1 cellular context compared by ENCODE assay signal in genomic region chr6:43838276-43839036, GRCh38.
TF ChIP-seq lines count a peak whose summit lies in the region.

No MANE protein-coding gene starts in this region.

TF ChIP-seq in HepG2, 621 proteins besides CTCF, POLR2A, EP300 and RAD21 (continued from another document and continues in another):
- TF ChIP-seq ZFP36L2 (CRISPR knock-in tag; IDR thresholded peaks at IDR 0.05) (no peak), ZNF235 (CRISPR knock-in tag; IDR thresholded peaks at IDR 0.05; ENCODE audit: borderline replicate concordance) (peak; percentile 49; the same call in 1 of the 2 replicates), GFI1 (CRISPR knock-in tag; IDR thresholded peaks at IDR 0.05; ENCODE audit: borderline replicate concordance) (no peak), HOXA7 (CRISPR knock-in tag; IDR thresholded peaks at IDR 0.05) (no peak), ZNF704 (CRISPR knock-in tag; IDR thresholded peaks at IDR 0.05; ENCODE audit: borderline replicate concordance) (0 out of 2 replicates have a peak, but pooled peaks have one; percentile 34), NFE2 (CRISPR knock-in tag; IDR thresholded peaks at IDR 0.05) (no peak), JUND (CRISPR knock-in tag; IDR thresholded peaks at IDR 0.05) (peak; percentile 74; the same call in 1 of the 2 replicates), GABPA (IDR thresholded peaks at IDR 0.05; ENCODE audit: low read depth, low read length) (no peak), GABPA (CRISPR knock-in tag; IDR thresholded peaks at IDR 0.05; ENCODE audit: low read depth) (no peak), DPF2 (CRISPR knock-in tag; IDR thresholded peaks at IDR 0.05; ENCODE audit: borderline replicate concordance, low read depth) (no peak), ZNF350 (CRISPR knock-in tag; IDR thresholded peaks at IDR 0.05; ENCODE audit: borderline replicate concordance, low read depth) (peak; percentile 49), STAT6 (CRISPR knock-in tag; IDR thresholded peaks at IDR 0.05; ENCODE audit: borderline replicate concordance) (no peak), ZNF841 (CRISPR knock-in tag; IDR thresholded peaks at IDR 0.05; ENCODE audit: borderline replicate concordance) (no peak), RNF219 (CRISPR knock-in tag; IDR thresholded peaks at IDR 0.05) (no peak), ZKSCAN5 (CRISPR knock-in tag; IDR thresholded peaks at IDR 0.05) (no peak), ZNF142 (CRISPR knock-in tag; IDR thresholded peaks at IDR 0.05) (no peak; the same call in 1 of the 2 replicates), ZUFSP (CRISPR knock-in tag; IDR thresholded peaks at IDR 0.05; ENCODE audit: borderline replicate concordance) (no peak), HDAC1 (CRISPR knock-in tag; IDR thresholded peaks at IDR 0.05) (peak; percentile 83), HMG20A (CRISPR knock-in tag; IDR thresholded peaks at IDR 0.05; ENCODE audit: borderline replicate concordance) (peak; percentile 18; the same call in 1 of the 2 replicates), ZNF503 (CRISPR knock-in tag; IDR thresholded peaks at IDR 0.05) (peak; percentile 37; the same call in 1 of the 2 replicates), ZFY (CRISPR knock-in tag; IDR thresholded peaks at IDR 0.05) (peak; percentile 51; the same call in 1 of the 2 replicates), MTF1 (CRISPR knock-in tag; IDR thresholded peaks at IDR 0.05) (no peak), SRSF1 (optimal IDR thresholded peaks at IDR 0.05; ENCODE audit: low read depth, low read length) (no peak), ZFP90 (CRISPR knock-in tag; IDR thresholded peaks at IDR 0.05; ENCODE audit: borderline replicate concordance) (no peak), TFAP4 (IDR thresholded peaks at IDR 0.05; ENCODE audit: borderline replicate concordance, low read depth) (no peak), HIC2 (CRISPR knock-in tag; IDR thresholded peaks at IDR 0.05; ENCODE audit: low read depth) (peak; percentile 44; the same call in 1 of the 2 replicates), ZNF891 (CRISPR knock-in tag; IDR thresholded peaks at IDR 0.05) (0 out of 2 replicates have a peak, but pooled peaks have one; percentile 57), ZBTB34 (CRISPR knock-in tag; IDR thresholded peaks at IDR 0.05) (no peak), ZNF570 (CRISPR knock-in tag; IDR thresholded peaks at IDR 0.05; ENCODE audit: borderline replicate concordance) (no peak), BORCS8-MEF2B (CRISPR knock-in tag; IDR thresholded peaks at IDR 0.05) (peak; percentile 45; the same call in 1 of the 2 replicates), ZNF878 (CRISPR knock-in tag; IDR thresholded peaks at IDR 0.05) (no peak), TBX2 (CRISPR knock-in tag; IDR thresholded peaks at IDR 0.05; ENCODE audit: borderline replicate concordance) (peak; percentile 70), ZNF615 (CRISPR knock-in tag; IDR thresholded peaks at IDR 0.05; ENCODE audit: borderline replicate concordance) (no peak), MTA1 (CRISPR knock-in tag; IDR thresholded peaks at IDR 0.05; ENCODE audit: borderline replicate concordance) (peak; percentile 93; the same call in 1 of the 2 replicates), HDAC2 (CRISPR knock-in tag; IDR thresholded peaks at IDR 0.05) (no peak), MATR3 (CRISPR knock-in tag; IDR thresholded peaks at IDR 0.05) (no peak), REL (CRISPR knock-in tag; conservative IDR thresholded peaks at IDR 0.05) (no peak), ZNF33B (CRISPR knock-in tag; IDR thresholded peaks at IDR 0.05) (no peak), CREBL2 (CRISPR knock-in tag; IDR thresholded peaks at IDR 0.05; ENCODE audit: borderline replicate concordance) (no peak), BCL6 (CRISPR knock-in tag; IDR thresholded peaks at IDR 0.05) (no peak; the same call in 1 of the 2 replicates), FOSL1 (CRISPR knock-in tag; IDR thresholded peaks at IDR 0.05; ENCODE audit: borderline replicate concordance) (peak; percentile 20; the same call in 1 of the 2 replicates), SAFB2 (CRISPR knock-in tag; IDR thresholded peaks at IDR 0.05; ENCODE audit: borderline replicate concordance, low read depth) (no peak), NBN (conservative IDR thresholded peaks at IDR 0.05) (no peak)
